In genomic region chr11:128585498-128586238, GRCh38 we compare ENCODE assay signal across 15 cellular contexts. TPM values are rescaled to one million over a fixed set of nuclear protein-coding genes. Genes with fewer than 3 reads are reported as not detected.
DNase-seq lines count a peak whose midpoint lies in the region; ATAC-seq and TF ChIP-seq lines count a peak whose summit lies in the region.
"Had no signal": no experiment of that assay in that cellular context is flagged by ENCODE, and none has a peak within 500 bp of the region (broad histone marks: within the 10 kb centered on the region; RNA-seq: fewer than 3 reads in every experiment).

No MANE protein-coding gene starts in this region.

- H3K4me3 ChIP-seq in esophagus squamous epithelium (peak overlapping the region in 3 of 4 donors; percentile 2 to 40 (median 11)), mesendoderm (ENCODE audit: low read length) (no peak overlapping the region), upper lobe of left lung (peak overlapping the region in 1 of 4 donors; percentile 17), testis (peak overlapping the region in 1 of 2 donors; percentile 24)
- H3K4me3 ChIP-seq: ascending aorta had no signal

- H3K4me1 ChIP-seq in esophagus squamous epithelium (no peaks in the 10 kb centered on the region), mesendoderm (ENCODE audit: control insufficient read depth, low read depth, low read length) (peaks cover 7% of the 10 kb centered on the region), upper lobe of left lung (peaks cover 0 to 9% (median 7%) of the 10 kb centered on the region in 4 donors), testis (peaks cover 4% of the 10 kb centered on the region)
- H3K4me1 ChIP-seq: ascending aorta had no signal

- TF ChIP-seq CTCF in esophagus squamous epithelium (IDR thresholded peaks at IDR 0.05): no peak
- TF ChIP-seq CTCF in upper lobe of left lung (IDR thresholded peaks at IDR 0.05): no peak
- no peak for TF ChIP-seq CTCF in testis (IDR thresholded peaks at IDR 0.05)

- H4K5ac ChIP-seq in mesendoderm (ENCODE audit: low read length): no peak overlapping the region

- peak overlapping the region; percentile 25 for H3K4me2 ChIP-seq in mesendoderm (ENCODE audit: low read length)

- H3K9ac ChIP-seq in mesendoderm (ENCODE audit: low read length): peak overlapping the region; percentile 16

- H3K27ac ChIP-seq in esophagus squamous epithelium (peak overlapping the region in 3 of 4 donors; percentile 32 to 48 (median 47)), mesendoderm (ENCODE audit: low read depth, low read length) (peak overlapping the region; percentile 12), upper lobe of left lung (peak overlapping the region in 3 of 4 donors; percentile 10 to 74 (median 52)), testis (no peak overlapping the region)
- H3K27ac ChIP-seq: ascending aorta had no signal

- ATAC-seq in left ventricle myocardium superior (peak; percentile 12), upper lobe of left lung (ENCODE audit: low FRiP score in 2 of 2) (no peak)
- ATAC-seq: stimulated activated effector memory CD8-positive, alpha-beta T cell treated with anti-CD3 and anti-CD28 coated beads, Interleukin-12 subunit alpha, Interleukin-12 subunit beta, amount 100 ng/mL, for 72 hours had no signal

- no peak for TF ChIP-seq EP300 in upper lobe of left lung (IDR thresholded peaks at IDR 0.05)

- no peak overlapping the region for H2BK15ac ChIP-seq in mesendoderm (replicated peaks; ENCODE audit: low read depth)

- H3K18ac ChIP-seq in mesendoderm (ENCODE audit: low read length): no peak overlapping the region

- H3K9me3 ChIP-seq in esophagus squamous epithelium: no peaks in the 10 kb centered on the region
- H3K9me3 ChIP-seq in upper lobe of left lung: no peaks in the 10 kb centered on the region
- H3K9me3 ChIP-seq in testis: no peaks in the 10 kb centered on the region
- H3K9me3 ChIP-seq: ascending aorta had no signal

- H2BK5ac ChIP-seq in mesendoderm (ENCODE audit: low read length): no peak overlapping the region

- H3K27me3 ChIP-seq in esophagus squamous epithelium (peaks cover 0 to 53% (median 2%) of the 10 kb centered on the region in 4 donors), mesendoderm (ENCODE audit: insufficient read depth, low read length, poor library complexity) (no peaks in the 10 kb centered on the region), upper lobe of left lung (no peaks in the 10 kb centered on the region), testis (no peaks in the 10 kb centered on the region)
- H3K27me3 ChIP-seq: ascending aorta had no signal

- TF ChIP-seq POLR2A in esophagus squamous epithelium (IDR thresholded peaks at IDR 0.05): no peak
- no peak for TF ChIP-seq POLR2A in upper lobe of left lung (IDR thresholded peaks at IDR 0.05)
- TF ChIP-seq POLR2A in testis (IDR thresholded peaks at IDR 0.05): no peak

- intact Hi-C loops in left ventricle myocardium superior (cut with micrococcal nuclease) (no loop called here), cardiac septum (cut with DNase I) (no loop called here), esophagus squamous epithelium (cut with DNase I) (no loop called here), testis (cut with DNase I; ENCODE audit: low total_unique reads) (no loop called here)

- H2AK5ac ChIP-seq in mesendoderm (ENCODE audit: low read length): no peak overlapping the region

- no peaks in the 10 kb centered on the region for H3K36me3 ChIP-seq in esophagus squamous epithelium
- no peaks in the 10 kb centered on the region for H3K36me3 ChIP-seq in mesendoderm (ENCODE audit: control insufficient read depth, insufficient read depth, low read length)
- H3K36me3 ChIP-seq in upper lobe of left lung: no peaks in the 10 kb centered on the region
- H3K36me3 ChIP-seq in testis (ENCODE audit: low read depth, missing control alignments): no peaks in the 10 kb centered on the region
- H3K36me3 ChIP-seq: ascending aorta had no signal

- H2BK120ac ChIP-seq in mesendoderm (ENCODE audit: low read depth, low read length): no peak overlapping the region

- H3K56ac ChIP-seq in mesendoderm (ENCODE audit: low read length): peak overlapping the region; percentile 46

- no peak overlapping the region for H3K4ac ChIP-seq in mesendoderm (ENCODE audit: low read depth, low read length)

- H4K8ac ChIP-seq in mesendoderm (ENCODE audit: low read depth, low read length): no peak overlapping the region

- WGBS in esophagus squamous epithelium, 2 donors: 29 to 47% methylated on average over 14 of the region's 14 CpGs
- WGBS in mesendoderm (ENCODE audit: extremely low coverage, insufficient coverage, low lambda C conversion rate): no CpG with 5 or more reads among the region's 14 CpGs
- 43 to 51% methylated on average over 14 of the region's 14 CpGs for WGBS in upper lobe of left lung, 2 donors
- 62 to 64% methylated on average over 14 of the region's 14 CpGs for WGBS in testis, 2 donors

- no peak overlapping the region for H3K23ac ChIP-seq in mesendoderm (ENCODE audit: low read length)

- H3K79me2 ChIP-seq in mesendoderm (ENCODE audit: control insufficient read depth, insufficient read depth, low read length): no peaks in the 10 kb centered on the region

- no peaks in the 10 kb centered on the region for H3K79me1 ChIP-seq in mesendoderm (ENCODE audit: low read length)

- DNase-seq in left ventricle myocardium superior (no peak), cardiac septum (ENCODE audit: low spot score) (no peak), esophagus squamous epithelium (lab: John Stamatoyannopoulos, UW) (no peak), mesendoderm (peak; percentile 63), upper lobe of left lung (no peak), testis (no peak), MV-4-11 (lab: John Stamatoyannopoulos, UW) (no peak)
- DNase-seq in stimulated activated naive CD4-positive, alpha-beta T cell treated with Interleukin-2 at 50 U/mL for 16 hours (lab: John Stamatoyannopoulos, UW): no peak
- DNase-seq: activated effector memory CD4-positive, alpha-beta T cell treated with anti-CD3 and anti-CD28 coated beads, Interleukin-2, amount 50 U/mL, for 16 hours; hypothalamus; MM.1S; NCI-H2107; NCI-H774 had no signal

RNA-seq across cellular contexts. Expression of gene ETS1, which starts 1.7 kb away (rescaled TPM):
- total RNA-seq in left ventricle myocardium superior: 53.4 TPM
- 54.2 TPM for total RNA-seq in cardiac septum
- total RNA-seq in esophagus squamous epithelium: 10 to 100 TPM in 3 of 4 donors, 1 to 10 TPM in 1; 3.4 to 37.0 (median 16.4) TPM
- polyA plus RNA-seq in mesendoderm (2013, experiment 1 of 2): 23.7 TPM
- 24.2 TPM for polyA plus RNA-seq in mesendoderm (2013, experiment 2 of 2)
- 100 to 1,000 TPM in 1 of 6 donors, 10 to 100 TPM in 5; 29.3 to 107 (median 79.0) TPM for total RNA-seq in upper lobe of left lung
- total RNA-seq in testis: 10 to 100 TPM; 15.1 to 15.3 TPM
- 21.1 TPM for polyA plus RNA-seq in testis (ENCODE audit: insufficient read depth, low read depth, low replicate concordance)

Comparison
In these comparisons a context has a peak if more than half of its experiments do, and no peak if none do; other contexts are left out.
1. H3K27ac ChIP-seq: peak in esophagus squamous epithelium (3 of 4), mesendoderm (single experiment) and upper lobe of left lung (3 of 4); none in testis (0 of 2).